8 cellular contexts compared by ENCODE assay signal in genomic region chr10:119542357-119542989, GRCh38. TPM values are rescaled to one million over a fixed set of nuclear protein-coding genes. Genes with fewer than 3 reads are reported as not detected.
DNase-seq lines count a peak whose midpoint lies in the region; ATAC-seq and TF ChIP-seq lines count a peak whose summit lies in the region.

Gene RGS10 (minus strand): TSS chr10:119542719. CDS start chr10:119542638, 81 bp downstream.

- H3K4me1 ChIP-seq in SJSA1 (replicated peaks) (peaks cover 34% of the 10 kb centered on the region), upper lobe of right lung (peaks cover 4% of the 10 kb centered on the region)

- DNase-seq in SJSA1 (ENCODE audit: low read depth in 1 of 2, low spot score in 2 of 2): peak; percentile 68
- peak; percentile 86 for DNase-seq in activated naive CD4-positive, alpha-beta T cell treated with Interleukin-2 at 50 U/mL for 16 hours
- peak; percentile 90 for DNase-seq in Right ventricle myocardium superior
- DNase-seq in progenitor cell of endocrine pancreas (ENCODE audit: low spot score, unreplicated experiment): peak; percentile 23
- DNase-seq in upper lobe of right lung: peak; percentile 89

- TF ChIP-seq CTCF in C4-2B (conservative IDR thresholded peaks at IDR 0.05) (no peak), progenitor cell of endocrine pancreas (IDR thresholded peaks at IDR 0.05; ENCODE audit: unreplicated experiment) (no peak), upper lobe of right lung (IDR thresholded peaks at IDR 0.05) (no peak)

- H3K9me3 ChIP-seq in SJSA1 (replicated peaks): peaks cover 4% of the 10 kb centered on the region; the same call in 1 of the 2 replicates
- H3K9me3 ChIP-seq in upper lobe of right lung: no peaks in the 10 kb centered on the region

- ATAC-seq in GM19351 (IDR thresholded peaks at IDR 0.05; ENCODE audit: unreplicated experiment) (peak; percentile 73), HG03460 (IDR thresholded peaks at IDR 0.05; ENCODE audit: unreplicated experiment) (peak; percentile 78), Right ventricle myocardium superior (ENCODE audit: poor library complexity) (peak; percentile 97), upper lobe of right lung (peak; percentile 95)

- peaks cover 6% of the 10 kb centered on the region for H3K4me1 Mint-ChIP-seq in progenitor cell of endocrine pancreas (ENCODE audit: low read depth)

- no peaks in the 10 kb centered on the region for H3K36me3 Mint-ChIP-seq in progenitor cell of endocrine pancreas (ENCODE audit: insufficient read depth)

- H3K27ac ChIP-seq in C4-2B (peak within 1 kb of the TSS; percentile 80), SJSA1 (no peak within 1 kb of the TSS), upper lobe of right lung (peak within 1 kb of the TSS; percentile 55)

- H3K36me3 ChIP-seq in SJSA1 (peaks cover 8% of the 10 kb centered on the region; the same call in 1 of the 2 replicates), upper lobe of right lung (no peaks in the 10 kb centered on the region)

- peak within 1 kb of the TSS; percentile 74 for H3K4me3 Mint-ChIP-seq in progenitor cell of endocrine pancreas (ENCODE audit: low read depth)

- no peak within 1 kb of the TSS for H3K27ac Mint-ChIP-seq in progenitor cell of endocrine pancreas

- H3K27me3 ChIP-seq in SJSA1 (replicated peaks) (no peaks in the 10 kb centered on the region), upper lobe of right lung (peaks cover under 1% of the 10 kb centered on the region)

- H3K4me3 ChIP-seq in SJSA1 (peak within 1 kb of the TSS; percentile 81), upper lobe of right lung (peak within 1 kb of the TSS; percentile 63)

- intact Hi-C loops in Right ventricle myocardium superior (cut with DNase I) (no loop called here), upper lobe of right lung (cut with DNase I) (loop anchor here (10.0 kb wide), 1 partner anchor 348 kb away; no protein-coding TSS in a partner anchor)

- H3K27me3 Mint-ChIP-seq in progenitor cell of endocrine pancreas: peaks cover 80% of the 10 kb centered on the region

- H3K9me3 Mint-ChIP-seq in progenitor cell of endocrine pancreas (ENCODE audit: low read depth): no peaks in the 10 kb centered on the region

RNA-seq across cellular contexts. Expression of gene RGS10, which starts in this region (rescaled TPM):
- total RNA-seq in SJSA1 (2014; rRNA removed; shearing (Covaris generic)): 9.7 and 27.7 TPM in 2 replicates
- total RNA-seq in Right ventricle myocardium superior (4.8 TPM), progenitor cell of endocrine pancreas (0.96 and 2.0 TPM in 2 replicates), upper lobe of right lung (31.0 TPM)

Comparison
In these comparisons a context has a peak if more than half of its experiments do, and no peak if none do; other contexts are left out.
1. DNase-seq: peak in every context shown above with its lines; median percentile 90 in Right ventricle myocardium superior; 89 in upper lobe of right lung; 86 in activated naive CD4-positive, alpha-beta T cell treated with Interleukin-2 at 50 U/mL for 16 hours; 68 in SJSA1; 23 in progenitor cell of endocrine pancreas.